In the genomic region with DNA sequence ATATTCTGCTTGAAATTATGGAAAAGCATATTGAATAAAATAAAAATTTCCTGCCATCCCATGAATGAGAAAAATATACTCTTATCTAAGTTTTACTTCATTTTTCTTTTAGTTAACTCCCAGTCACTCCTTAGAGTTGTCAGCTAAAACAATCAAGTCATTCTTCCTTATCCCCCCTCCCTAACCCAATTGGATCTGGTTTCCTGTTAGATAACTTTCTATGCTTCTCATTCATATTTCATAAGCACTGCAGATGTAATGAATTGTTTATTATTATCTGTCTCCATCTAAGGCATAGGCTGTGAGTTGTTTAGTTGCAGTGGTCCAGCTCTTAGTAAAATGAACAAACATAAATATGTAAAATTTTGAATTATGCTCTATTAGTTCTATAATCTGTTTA, we compare ENCODE assay signal across 33 cellular contexts.
"Had no signal": no experiment of that assay in that cellular context is flagged by ENCODE, and none has a peak within 500 bp of the region (broad histone marks: within the 10 kb centered on the region; RNA-seq: fewer than 3 reads in every experiment).

No MANE protein-coding gene starts in this region.

- H3K36me3 ChIP-seq: ascending aorta, breast epithelium, cardiac muscle cell, esophagus muscularis mucosa, gastroesophageal sphincter, WERI-Rb-1 had no signal

- H3K4me1 ChIP-seq: ascending aorta, breast epithelium, esophagus muscularis mucosa, foreskin keratinocyte, gastroesophageal sphincter had no signal

- DNase-seq: activated B cell treated with CpG ODN at 0.5 μM for 24 hours; activated CD4-positive, alpha-beta memory T cell treated with anti-CD3 and anti-CD28 coated beads, Interleukin-2, amount 10 ng/mL, durations not matched to agents 7 days and 5 days; activated CD4-positive, alpha-beta T cell treated with anti-CD3 and anti-CD28 coated beads, Interleukin-2, amount 10 ng/mL, durations not matched to agents 7 days and 5 days; activated CD4-positive, alpha-beta T cell treated with anti-CD3 and anti-CD28 coated beads, Interleukin-2, amount 50 U/mL, for 4 hours; activated CD8-positive, alpha-beta memory T cell treated with anti-CD3 and anti-CD28 coated beads, Interleukin-2, amount 50 U/mL, for 48 hours; activated gamma-delta T cell; activated naive CD4-positive, alpha-beta T cell; activated naive CD4-positive, alpha-beta T cell treated with anti-CD3 and anti-CD28 coated beads, Interleukin-2, amount 10 ng/mL, durations not matched to agents 7 days and 5 days; activated naive CD8-positive, alpha-beta T cell treated with anti-CD3 and anti-CD28 coated beads, Interleukin-2, amount 10 ng/mL, durations not matched to agents 7 days and 5 days; activated T-cell treated with anti-CD3 and anti-CD28 coated beads for 4 hours; activated T-cell treated with anti-CD3 and anti-CD28 coated beads, Interleukin-2, amount 50 U/mL, for 24 hours; activated T-cell treated with anti-CD3 and anti-CD28 coated beads, Interleukin-2, amount 50 U/mL, for 72 hours; central memory CD4-positive, alpha-beta T cell; cerebellar nuclear complex; dorsolateral prefrontal cortex; effector memory CD4-positive, alpha-beta T cell; endodermal cell; erythroblast; foreskin keratinocyte; head of caudate nucleus; hippocampal formation; T-helper 1 cell; T-helper 17 cell; T1000; WERI-Rb-1 had no signal

- H3K4me3 ChIP-seq: ascending aorta, breast epithelium, cardiac muscle cell, coronary artery, dorsolateral prefrontal cortex, esophagus muscularis mucosa, gastroesophageal sphincter had no signal

- H3K9me3 ChIP-seq: ascending aorta, breast epithelium, esophagus muscularis mucosa, gastroesophageal sphincter had no signal

- ATAC-seq: activated CD4-positive, CD25-positive, alpha-beta regulatory T cell treated with anti-CD3 and anti-CD28 coated beads, Interleukin-2, amount 50 U/mL, for 24 hours; activated naive CD4-positive, alpha-beta T cell treated with anti-CD3 and anti-CD28 coated beads, Interleukin-2, amount 50 U/mL, for 72 hours; activated T-cell treated with anti-CD3 and anti-CD28 coated beads, Interleukin-2, amount 50 U/mL, for 72 hours; foreskin keratinocyte; gastroesophageal sphincter; T-helper 17 cell had no signal

- H3K27ac ChIP-seq: ascending aorta, breast epithelium, cardiac muscle cell, coronary artery, dorsolateral prefrontal cortex, esophagus muscularis mucosa, foreskin keratinocyte, gastroesophageal sphincter, WERI-Rb-1 had no signal

- H3K27me3 ChIP-seq: ascending aorta, breast epithelium, cardiac muscle cell, dorsolateral prefrontal cortex, esophagus muscularis mucosa, foreskin keratinocyte, gastroesophageal sphincter had no signal
